17 cellular contexts compared by ENCODE assay signal in genomic region chr12:22034709-22035506, GRCh38. TPM values are rescaled to one million over a fixed set of nuclear protein-coding genes. Genes with fewer than 3 reads are reported as not detected.
A peak's percentile ranks its signal among the peaks of the same experiment; 100 is the strongest.
DNase-seq lines count a peak whose midpoint lies in the region; ATAC-seq and TF ChIP-seq lines count a peak whose summit lies in the region.
"Had no signal": no experiment of that assay in that cellular context is flagged by ENCODE, and none has a peak within 500 bp of the region (broad histone marks: within the 10 kb centered on the region; RNA-seq: fewer than 3 reads in every experiment).

No MANE protein-coding gene starts in this region.

- BruUV-seq in HCT116 (replicated peaks; lab: Mats Ljungman, UMichigan), result no TSS peak

- CTCF ChIA-PET in HCT116 (lab: Charles Lee), result no interaction called here
- CTCF ChIA-PET in CD4-positive, alpha-beta T cell (lab: Charles Lee), result no interaction called here

- H3K27ac ChIP-seq in HCT116 (ENCODE audit: low read depth, low read length) (no peak overlapping the region), tibial nerve (peak overlapping the region in 2 of 4 donors; percentile 62 to 70)
- H3K27ac ChIP-seq in CD4-positive, alpha-beta T cell (ENCODE audit: low read depth, low read length), result no peak overlapping the region
- H3K27ac ChIP-seq: Peyer's patch, psoas muscle had no signal

- no peaks in the 10 kb centered on the region for H3K9me3 Mint-ChIP-seq in CD4-positive, alpha-beta T cell
- H3K9me3 Mint-ChIP-seq: activated naive CD8-positive, alpha-beta T cell treated with anti-CD3 and anti-CD28 coated beads, Interleukin-2, amount 10 ng/mL, durations not matched to agents 7 days and 5 days; CD8-positive, alpha-beta memory T cell had no signal

- no peaks in the 10 kb centered on the region for H4K20me1 ChIP-seq in HCT116 (ENCODE audit: insufficient read depth)

- TF ChIP-seq EP300 in tibial nerve (IDR thresholded peaks at IDR 0.05), result no peak

- H3K36me3 Mint-ChIP-seq in CD4-positive, alpha-beta T cell (ENCODE audit: low read depth), result no peaks in the 10 kb centered on the region
- H3K36me3 Mint-ChIP-seq: activated naive CD8-positive, alpha-beta T cell treated with anti-CD3 and anti-CD28 coated beads, Interleukin-2, amount 10 ng/mL, durations not matched to agents 7 days and 5 days; CD8-positive, alpha-beta memory T cell had no signal

- TF ChIP-seq RAD21 in HCT116 (IDR thresholded peaks at IDR 0.05; ENCODE audit: low read depth), result no peak

- no peak overlapping the region for H3K4me3 ChIP-seq in HCT116 (replicated peaks in 1 of 2; ENCODE audit: low read depth in 1 of 2, low read length in 2 of 2)
- H3K4me3 ChIP-seq in tibial nerve, result no peak overlapping the region
- H3K4me3 ChIP-seq: Peyer's patch, psoas muscle had no signal

- POLR2A ChIA-PET in HCT116 (lab: Charles Lee), result interaction anchor here (0.6 kb wide), 1 partner anchor 45 kb away, joined by 3 read pairs; no protein-coding TSS in a partner anchor
- POLR2A ChIA-PET in CD4-positive, alpha-beta T cell (lab: Charles Lee), result interaction anchor here (1.5 kb wide), 1 partner anchor 12 kb away, joined by 4 read pairs; the partner anchor contains the start of gene CMAS

- RAD21 ChIA-PET in HCT116 (lab: Charles Lee; ENCODE audit: low non-redundant PET in 1 of 2, low total read pairs in 2 of 2, uncharacterized antibody in 2 of 2, unreplicated experiment in 2 of 2), result no interaction called here

- no peak for DNase-seq in HCT116 (ENCODE audit: low read depth, low spot score)
- DNase-seq in UCSD-AML1 (lab: John Stamatoyannopoulos, UW; ENCODE audit: unreplicated experiment), result peak; percentile 34
- DNase-seq in foreskin melanocyte, result peak; percentile 25
- DNase-seq in renal cortical epithelial cell (ENCODE audit: low read depth), result peak; percentile 44
- no peak for DNase-seq in tibial nerve (ENCODE audit: low spot score in 2 of 2)
- DNase-seq in CD4-positive, alpha-beta T cell, result no peak
- no peak for DNase-seq in OCI-M2 (lab: John Stamatoyannopoulos, UW; ENCODE audit: unreplicated experiment)
- no peak for DNase-seq in HuH-7.5 (ENCODE audit: low spot score)
- DNase-seq: activated naive CD8-positive, alpha-beta T cell treated with anti-CD3 and anti-CD28 coated beads, Interleukin-2, amount 10 ng/mL, durations not matched to agents 7 days and 5 days; CD8-positive, alpha-beta memory T cell; effector CD4-positive, alpha-beta T cell; glutamatergic neuron; NCI-H2227 treated with DMSO at 0.1 percent for 48 hours; Peyer's patch; psoas muscle; T-helper 9 cell had no signal

- no peak for TF ChIP-seq CTCF in HCT116 (IDR thresholded peaks at IDR 0.05 in 2 of 3, conservative IDR thresholded peaks at IDR 0.05 in 1 of 3; ENCODE audit: borderline replicate concordance in 1 of 3, insufficient read depth in 1 of 3, low read depth in 2 of 3, low read length in 2 of 3)
- TF ChIP-seq CTCF in tibial nerve (IDR thresholded peaks at IDR 0.05), result no peak
- no peak for TF ChIP-seq CTCF in CD4-positive, alpha-beta T cell (IDR thresholded peaks at IDR 0.05)

- 10 to 12% methylated on average over 4 of the region's 4 CpGs for WGBS in tibial nerve, 2 donors

- H3K27ac Mint-ChIP-seq in CD4-positive, alpha-beta T cell, result no peak overlapping the region
- H3K27ac Mint-ChIP-seq: activated naive CD8-positive, alpha-beta T cell treated with anti-CD3 and anti-CD28 coated beads, Interleukin-2, amount 10 ng/mL, durations not matched to agents 7 days and 5 days; stimulated activated naive CD8-positive, alpha-beta T cell treated with anti-CD3 and anti-CD28 coated beads, Interleukin-15, Interleukin-2, amounts not matched to agents 100 ng/mL and 50 ng/mL, for 24 hours had no signal

- H3K27me3 ChIP-seq in HCT116 (ENCODE audit: insufficient read depth, low read length) (no peaks in the 10 kb centered on the region), tibial nerve (no peaks in the 10 kb centered on the region)
- H3K27me3 ChIP-seq in CD4-positive, alpha-beta T cell (ENCODE audit: control insufficient read depth, insufficient read depth, low read length), result no peaks in the 10 kb centered on the region
- H3K27me3 ChIP-seq: Peyer's patch had no signal

- H3K9me3 ChIP-seq in HCT116 (ENCODE audit: control insufficient read depth in 1 of 2, insufficient read depth in 1 of 2, low read depth in 1 of 2, low read length in 2 of 2), result no peaks in the 10 kb centered on the region
- no peaks in the 10 kb centered on the region for H3K9me3 ChIP-seq in tibial nerve
- H3K9me3 ChIP-seq in CD4-positive, alpha-beta T cell (ENCODE audit: control insufficient read depth, low read length), result no peaks in the 10 kb centered on the region
- H3K9me3 ChIP-seq: Peyer's patch, psoas muscle had no signal

- H3K36me3 ChIP-seq in HCT116 (ENCODE audit: control insufficient read depth in 1 of 2, insufficient read depth in 2 of 2, low read length in 2 of 2) (no peaks in the 10 kb centered on the region), tibial nerve (no peaks in the 10 kb centered on the region)
- H3K36me3 ChIP-seq: Peyer's patch had no signal

- intact Hi-C loops in HCT116 (cut with micrococcal nuclease), result no loop called here
- intact Hi-C loops in CD4-positive, alpha-beta T cell (cut with DNase I, micrococcal nuclease), result no loop called here

- no peak overlapping the region for H3K4me3 Mint-ChIP-seq in CD4-positive, alpha-beta T cell
- H3K4me3 Mint-ChIP-seq: activated naive CD8-positive, alpha-beta T cell treated with anti-CD3 and anti-CD28 coated beads, Interleukin-2, amount 10 ng/mL, durations not matched to agents 7 days and 5 days; stimulated activated naive CD8-positive, alpha-beta T cell treated with anti-CD3 and anti-CD28 coated beads, Interleukin-15, Interleukin-2, amounts not matched to agents 100 ng/mL and 50 ng/mL, for 24 hours had no signal

- H2AFZ ChIP-seq in HCT116 (ENCODE audit: low read depth, low read length, poor library complexity, severe bottlenecking), result peak overlapping the region; percentile 72

- no peaks in the 10 kb centered on the region for H3K9me2 ChIP-seq in HCT116 (ENCODE audit: insufficient read depth)

- ATAC-seq in HCT116, result no peak
- ATAC-seq in CD4-positive, alpha-beta T cell (ENCODE audit: poor library complexity), result no peak
- ATAC-seq: psoas muscle had no signal

- no peaks in the 10 kb centered on the region for H3K4me1 ChIP-seq in HCT116 (ENCODE audit: control insufficient read depth in 1 of 2, insufficient read depth in 2 of 2, low read length in 2 of 2)
- peaks cover 0 to 20% (median 7%) of the 10 kb centered on the region in 4 donors for H3K4me1 ChIP-seq in tibial nerve
- H3K4me1 ChIP-seq: psoas muscle had no signal

- no peak overlapping the region for H3K4me2 ChIP-seq in HCT116 (ENCODE audit: low read length)

- no peak overlapping the region for H3K9ac ChIP-seq in HCT116 (ENCODE audit: low read length)

- no peaks in the 10 kb centered on the region for H3K79me2 ChIP-seq in HCT116 (ENCODE audit: insufficient read depth, low read length)

- TF ChIP-seq POLR2A in HCT116 (IDR thresholded peaks at IDR 0.05; ENCODE audit: borderline replicate concordance, extremely low read depth, insufficient read depth, insufficient read length), result no peak
- no peak for TF ChIP-seq POLR2A in tibial nerve (IDR thresholded peaks at IDR 0.05)

- no peaks in the 10 kb centered on the region for H3K27me3 Mint-ChIP-seq in CD4-positive, alpha-beta T cell
- H3K27me3 Mint-ChIP-seq: activated naive CD8-positive, alpha-beta T cell treated with anti-CD3 and anti-CD28 coated beads, Interleukin-2, amount 10 ng/mL, durations not matched to agents 7 days and 5 days; stimulated activated naive CD8-positive, alpha-beta T cell treated with anti-CD3 and anti-CD28 coated beads, Interleukin-15, Interleukin-2, amounts not matched to agents 100 ng/mL and 50 ng/mL, for 24 hours had no signal

- H3K4me1 Mint-ChIP-seq in CD4-positive, alpha-beta T cell (ENCODE audit: low read depth), result peaks cover 13% of the 10 kb centered on the region
- H3K4me1 Mint-ChIP-seq: activated naive CD8-positive, alpha-beta T cell treated with anti-CD3 and anti-CD28 coated beads, Interleukin-2, amount 10 ng/mL, durations not matched to agents 7 days and 5 days had no signal

TF ChIP-seq in HCT116, 20 proteins besides CTCF, POLR2A, EP300 and RAD21:
- TF ChIP-seq SIN3A (IDR thresholded peaks at IDR 0.05; ENCODE audit: low read depth), result no peak
TF ChIP-seq in HCT116: peak in this region for 0.

RNA-seq across cellular contexts. Expression of gene CMAS, which starts 11.1 kb away (rescaled TPM):
- total RNA-seq in HCT116 (2021; ENCODE audit: unreplicated experiment) (36.1 TPM), renal cortical epithelial cell (35.1 and 40.1 TPM in 2 replicates), tibial nerve (10 to 100 TPM; 16.3 to 33.4 (median 21.5) TPM)
- polyA plus RNA-seq in HCT116 (2012), result 14.2 and 21.3 TPM in 2 replicates
- total RNA-seq in CD4-positive, alpha-beta T cell, result 1 to 10 TPM; 5.5 to 7.0 TPM

Comparison
In these comparisons a context has a peak if more than half of its experiments do, and no peak if none do; other contexts are left out.
1. DNase-seq: peak in UCSD-AML1 (single experiment), foreskin melanocyte (single experiment) and renal cortical epithelial cell (single experiment); none in HCT116 (single experiment), tibial nerve (0 of 2), CD4-positive, alpha-beta T cell (0 of 10), OCI-M2 (single experiment) and HuH-7.5 (single experiment).